ENCODE assay signal across 8 cellular contexts in the genomic region with DNA sequence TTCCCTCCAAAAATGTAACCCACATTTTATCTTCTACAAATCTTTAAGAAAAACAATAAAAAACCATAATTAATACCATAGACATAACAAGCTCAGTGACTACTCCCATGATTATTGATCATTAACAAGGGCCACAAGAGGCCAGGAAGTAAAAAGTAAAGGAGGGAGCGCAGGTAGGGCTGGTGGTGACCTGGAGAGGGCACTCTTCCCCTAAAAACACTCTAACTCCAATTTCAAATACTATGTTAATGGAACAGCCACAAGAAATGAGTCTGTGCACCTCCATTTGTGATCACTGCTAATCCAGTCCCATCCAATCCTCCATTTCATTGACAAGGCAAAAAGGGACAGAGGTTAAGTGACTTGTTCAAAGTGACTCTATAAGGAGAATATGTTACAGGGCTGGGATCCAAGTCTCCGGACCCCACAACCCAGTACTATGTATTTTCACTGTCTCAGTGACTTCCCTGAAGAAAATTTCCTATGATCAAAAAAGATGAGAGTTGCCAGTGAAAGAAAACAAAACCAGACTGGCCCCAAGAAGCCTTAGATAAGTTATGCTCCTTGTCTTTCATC. TPM values are rescaled to one million over a fixed set of nuclear protein-coding genes. Genes with fewer than 3 reads are reported as not detected.
DNase-seq lines count a peak whose midpoint lies in the region; ATAC-seq, FAIRE-seq and TF ChIP-seq lines count a peak whose summit lies in the region.

No MANE protein-coding gene starts in this region.

- TF ChIP-seq CTCF in CD14-positive monocyte (IDR thresholded peaks at IDR 0.05) = peak; percentile 49
- peak; percentile 63 to 73 (median 69) for TF ChIP-seq CTCF in keratinocyte (optimal IDR thresholded peaks at IDR 0.05 in 1 of 3, IDR thresholded peaks at IDR 0.05 in 1 of 3, conservative IDR thresholded peaks at IDR 0.05 in 1 of 3; ENCODE audit: extremely low read depth in 1 of 3, insufficient read depth in 2 of 3, low read length in 3 of 3)
- peak in 3 of 5 experiments; percentile 22 to 29 (median 28) for TF ChIP-seq CTCF in tibial nerve (IDR thresholded peaks at IDR 0.05)

- H3K27ac ChIP-seq in keratinocyte (ENCODE audit: control insufficient read depth, insufficient read depth, low read length) (no peak overlapping the region), tibial nerve (no peak overlapping the region)

- H3K9me3 ChIP-seq in keratinocyte (ENCODE audit: control insufficient read depth, low read depth, low read length) (no peaks in the 10 kb centered on the region), tibial nerve (no peaks in the 10 kb centered on the region)

- H3K36me3 ChIP-seq in keratinocyte (ENCODE audit: control insufficient read depth in 2 of 2, extremely low read depth in 1 of 2, insufficient read depth in 2 of 2, low read length in 2 of 2) (peaks cover 0 to 3% of the 10 kb centered on the region in 2 experiments), tibial nerve (peaks cover 0 to 57% (median 0%) of the 10 kb centered on the region in 3 donors)

- no peaks in the 10 kb centered on the region for H3K27me3 ChIP-seq in keratinocyte (ENCODE audit: control insufficient read depth, extremely low read depth, insufficient read depth, low read length)
- H3K27me3 ChIP-seq in tibial nerve = no peaks in the 10 kb centered on the region

- no peak overlapping the region for H3K4me3 Mint-ChIP-seq in CD14-positive monocyte
- no peak overlapping the region for H3K4me3 Mint-ChIP-seq in activated T-helper 1 cell treated with anti-CD3 and anti-CD28 coated beads, Interleukin-12 subunit alpha, Interleukin-12 subunit beta, Interleukin-2, Interleukin-4 antibody, amounts not matched to agents 30 ng/mL and 10 ng/mL and 1 ng/mL, durations not matched to agents 14 hours and 24 hours and 36 hours

- no peak for TF ChIP-seq EP300 in tibial nerve (IDR thresholded peaks at IDR 0.05)

- peak overlapping the region in 1 of 7 donors; percentile 4 for H3K27ac Mint-ChIP-seq in CD14-positive monocyte
- H3K27ac Mint-ChIP-seq in activated T-helper 1 cell treated with anti-CD3 and anti-CD28 coated beads, Interleukin-12 subunit alpha, Interleukin-12 subunit beta, Interleukin-2, Interleukin-4 antibody, amounts not matched to agents 30 ng/mL and 10 ng/mL and 1 ng/mL, durations not matched to agents 14 hours and 24 hours and 36 hours = peak overlapping the region; percentile 5

- H3K9me1 ChIP-seq in keratinocyte (ENCODE audit: control insufficient read depth, extremely low read depth, insufficient read depth, low read length) = no peaks in the 10 kb centered on the region

- H4K20me1 ChIP-seq in keratinocyte (ENCODE audit: control insufficient read depth, extremely low read depth, insufficient read depth, low read length) = no peaks in the 10 kb centered on the region

- no peak overlapping the region for H3K4me2 ChIP-seq in keratinocyte (ENCODE audit: control insufficient read depth, extremely low read depth, insufficient read depth, low read depth, low read length)

- dilution Hi-C loops in keratinocyte (cut with MboI; ENCODE audit: extremely low pct_ligation_motif_present, low sequenced_read_pairs) = no loop called here

- DNase-seq in CD14-positive monocyte (ENCODE audit: low spot score) (no peak), NCI-H1694 (lab: John Stamatoyannopoulos, UW) (peak; percentile 48), keratinocyte (ENCODE audit: low read depth, low spot score) (no peak), tibial nerve (ENCODE audit: low spot score in 2 of 2) (no peak), cerebellum (ENCODE audit: low spot score) (no peak)
- DNase-seq in activated T-helper 1 cell treated with anti-CD3 and anti-CD28 coated beads, Interleukin-12 subunit alpha, Interleukin-12 subunit beta, Interleukin-2, Interleukin-4 antibody, amounts not matched to agents 30 ng/mL and 10 ng/mL and 1 ng/mL, durations not matched to agents 14 hours and 24 hours and 36 hours (ENCODE audit: low spot score) = no peak

- FAIRE-seq in keratinocyte (lab: Jason Lieb, UNC) = no peak

- no peaks in the 10 kb centered on the region for H3K4me1 ChIP-seq in keratinocyte (ENCODE audit: control insufficient read depth, extremely low read depth, insufficient read depth, low read length)
- H3K4me1 ChIP-seq in tibial nerve = no peaks in the 10 kb centered on the region

- no peak overlapping the region for H2AFZ ChIP-seq in keratinocyte (ENCODE audit: control insufficient read depth, low read length)

- WGBS in tibial nerve, 2 donors = 85 to 91% methylated on average over 2 of the region's 2 CpGs

- H3K79me2 ChIP-seq in keratinocyte (ENCODE audit: control insufficient read depth, insufficient read depth, low read length) = no peaks in the 10 kb centered on the region

- no peaks in the 10 kb centered on the region for H3K4me1 Mint-ChIP-seq in CD14-positive monocyte
- H3K4me1 Mint-ChIP-seq in activated T-helper 1 cell treated with anti-CD3 and anti-CD28 coated beads, Interleukin-12 subunit alpha, Interleukin-12 subunit beta, Interleukin-2, Interleukin-4 antibody, amounts not matched to agents 30 ng/mL and 10 ng/mL and 1 ng/mL, durations not matched to agents 14 hours and 24 hours and 36 hours (ENCODE audit: low read depth) = peaks cover 9% of the 10 kb centered on the region

- H3K27me3 Mint-ChIP-seq in CD14-positive monocyte (ENCODE audit: low read depth in 3 of 3) = no peaks in the 10 kb centered on the region
- H3K27me3 Mint-ChIP-seq in activated T-helper 1 cell treated with anti-CD3 and anti-CD28 coated beads, Interleukin-12 subunit alpha, Interleukin-12 subunit beta, Interleukin-2, Interleukin-4 antibody, amounts not matched to agents 30 ng/mL and 10 ng/mL and 1 ng/mL, durations not matched to agents 14 hours and 24 hours and 36 hours (ENCODE audit: insufficient read depth) = no peaks in the 10 kb centered on the region

- intact Hi-C loops in CD14-positive monocyte (cut with micrococcal nuclease) = no loop called here
- intact Hi-C loops in activated T-helper 1 cell treated with anti-CD3 and anti-CD28 coated beads, Interleukin-12 subunit alpha, Interleukin-12 subunit beta, Interleukin-2, Interleukin-4 antibody, amounts not matched to agents 30 ng/mL and 10 ng/mL and 1 ng/mL, durations not matched to agents 14 hours and 24 hours and 36 hours (cut with micrococcal nuclease) = loop anchor here (1.0 to 5.0 kb wide), 4 partner anchors 73 to 474 kb away; no protein-coding TSS in a partner anchor

- peaks cover 65 to 76% of the 10 kb centered on the region in 2 donors for H3K36me3 Mint-ChIP-seq in CD14-positive monocyte
- peaks cover 21% of the 10 kb centered on the region for H3K36me3 Mint-ChIP-seq in activated T-helper 1 cell treated with anti-CD3 and anti-CD28 coated beads, Interleukin-12 subunit alpha, Interleukin-12 subunit beta, Interleukin-2, Interleukin-4 antibody, amounts not matched to agents 30 ng/mL and 10 ng/mL and 1 ng/mL, durations not matched to agents 14 hours and 24 hours and 36 hours (ENCODE audit: low read depth)

- H3K9ac ChIP-seq in keratinocyte (ENCODE audit: control insufficient read depth, extremely low read depth, insufficient read depth, low read length) = no peak overlapping the region

- ATAC-seq in GM18867 (IDR thresholded peaks at IDR 0.05; ENCODE audit: unreplicated experiment) = peak; percentile 70
- no peak for ATAC-seq in GM21360 (IDR thresholded peaks at IDR 0.05; ENCODE audit: unreplicated experiment)

- no peak for TF ChIP-seq POLR2A in tibial nerve (IDR thresholded peaks at IDR 0.05)

- peaks cover 0 to 1% (median 0%) of the 10 kb centered on the region in 7 donors for H3K9me3 Mint-ChIP-seq in CD14-positive monocyte
- H3K9me3 Mint-ChIP-seq in activated T-helper 1 cell treated with anti-CD3 and anti-CD28 coated beads, Interleukin-12 subunit alpha, Interleukin-12 subunit beta, Interleukin-2, Interleukin-4 antibody, amounts not matched to agents 30 ng/mL and 10 ng/mL and 1 ng/mL, durations not matched to agents 14 hours and 24 hours and 36 hours = no peaks in the 10 kb centered on the region

- H3K4me3 ChIP-seq in keratinocyte (ENCODE audit: control insufficient read depth in 2 of 3, extremely low read depth in 1 of 3, insufficient read depth in 2 of 3, low read depth in 1 of 3, low read length in 3 of 3) (no peak overlapping the region), tibial nerve (no peak overlapping the region)

RNA-seq across cellular contexts. Expression of gene CFAP298, which starts 41.2 kb away (rescaled TPM):
- polyA plus RNA-seq in CD14-positive monocyte = 10 to 100 TPM; 26.5 to 28.7 TPM
- total RNA-seq in activated T-helper 1 cell treated with anti-CD3 and anti-CD28 coated beads, Interleukin-12 subunit alpha, Interleukin-12 subunit beta, Interleukin-2, Interleukin-4 antibody, amounts not matched to agents 30 ng/mL and 10 ng/mL and 1 ng/mL, durations not matched to agents 14 hours and 24 hours and 36 hours = 52.9 and 54.6 TPM in 2 replicates
- polyA plus RNA-seq in keratinocyte = 19.2 to 47.2 TPM (median 37.0 TPM) in 3 replicates
- 32.1 TPM for polyA plus RNA-seq in keratinocyte (2011; ENCODE audit: low read depth)
- 30.2 and 31.4 TPM in 2 replicates for polyA plus RNA-seq in keratinocyte (2011; cell fraction: cytosol; rRNA removed)
- polyA plus RNA-seq in keratinocyte (2011; cell fraction: nucleus; rRNA removed) = 32.8 and 42.4 TPM in 2 replicates
- 34.6 and 42.1 TPM in 2 replicates for polyA plus RNA-seq in keratinocyte (2012; ENCODE audit: low replicate concordance)
- polyA minus RNA-seq in keratinocyte = 2.8 to 6.3 TPM (median 2.9 TPM) in 3 replicates
- polyA minus RNA-seq in keratinocyte (2011; cell fraction: cytosol; rRNA and poly(A)+ RNA removed) = 15.0 TPM
- 8.2 and 8.8 TPM in 2 replicates for polyA minus RNA-seq in keratinocyte (2011; cell fraction: nucleus; rRNA and poly(A)+ RNA removed)
- 10 to 100 TPM; 14.5 to 41.1 (median 29.5) TPM for total RNA-seq in tibial nerve
- total RNA-seq in cerebellum = 49.3 TPM
